Comparison of ENCODE assay signal across 1 cellular context in the genomic region with DNA sequence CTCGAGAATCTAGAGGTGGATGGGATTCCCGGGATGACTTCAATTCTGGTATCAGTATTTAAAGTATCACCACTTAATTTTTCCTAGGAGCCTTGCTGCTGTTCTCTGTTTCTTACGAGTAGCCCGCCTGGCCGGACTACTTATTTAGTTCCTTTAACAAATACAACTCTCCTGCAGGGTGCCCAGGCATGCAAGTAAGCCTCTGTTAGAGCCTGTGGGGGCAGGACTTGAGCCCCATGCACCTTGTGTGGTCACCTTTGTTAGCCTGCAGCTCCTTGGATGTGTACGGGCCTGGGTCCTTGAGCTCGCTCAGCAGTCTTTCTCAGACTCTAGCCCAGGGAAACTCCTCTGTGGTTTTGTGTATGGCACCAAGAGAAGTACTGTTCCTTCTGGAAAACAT.
TF ChIP-seq lines count a peak whose summit lies in the region.

No MANE protein-coding gene starts in this region.

TF ChIP-seq in K562, 482 proteins besides CTCF, POLR2A, EP300 and RAD21:
- TF ChIP-seq ZNF668 (CRISPR knock-in tag; IDR thresholded peaks at IDR 0.05) (no peak), POLR2AphosphoS5 (IDR thresholded peaks at IDR 0.05; ENCODE audit: control insufficient read depth, insufficient read depth, low read depth, low read length) (peak; percentile 5; the same call in 1 of the 2 replicates)
